Comparison of ENCODE assay signal across 8 cellular contexts in the genomic region with DNA sequence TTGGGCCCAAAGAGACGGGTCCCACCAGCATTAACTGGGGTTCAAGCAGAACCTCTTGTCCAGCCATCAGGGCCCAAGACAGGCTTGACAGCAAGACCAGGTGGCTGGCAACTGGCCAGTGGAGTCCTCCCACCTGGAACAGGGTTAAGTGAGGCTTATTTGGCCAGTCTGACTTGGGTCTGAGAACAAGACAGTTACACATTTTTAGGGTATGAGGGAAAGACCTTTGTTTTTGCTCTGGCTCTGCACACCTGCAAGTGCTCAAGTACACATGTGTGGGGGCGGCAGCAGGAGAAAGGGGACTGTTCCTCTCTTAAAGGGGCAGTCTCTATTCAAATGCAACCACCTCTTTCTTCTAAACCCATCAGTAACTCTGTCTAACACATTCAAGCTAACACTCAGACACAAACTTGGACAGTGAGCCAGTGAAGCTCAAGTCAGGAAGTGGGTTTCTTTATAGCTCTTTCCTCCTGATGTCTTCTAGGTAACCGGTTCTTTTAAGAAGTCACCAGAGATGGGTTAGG.
DNase-seq lines count a peak whose midpoint lies in the region; ATAC-seq and TF ChIP-seq lines count a peak whose summit lies in the region.

No MANE protein-coding gene starts in this region.

- H3K9me3 ChIP-seq in vagina: no peaks in the 10 kb centered on the region

- H3K27ac ChIP-seq in vagina: peak overlapping the region; percentile 77

- H3K27me3 ChIP-seq in vagina: no peaks in the 10 kb centered on the region

- ATAC-seq in GM19455 (IDR thresholded peaks at IDR 0.05; ENCODE audit: unreplicated experiment): peak; percentile 48
- ATAC-seq in HG03439 (IDR thresholded peaks at IDR 0.05; ENCODE audit: unreplicated experiment): peak; percentile 42
- peak; percentile 17 for ATAC-seq in activated naive CD8-positive, alpha-beta T cell treated with anti-CD3 and anti-CD28 coated beads, Interleukin-2, amount 50 U/mL, for 24 hours

- no peak for TF ChIP-seq CTCF in vagina (IDR thresholded peaks at IDR 0.05)

- H3K4me1 ChIP-seq in vagina: peaks cover 90% of the 10 kb centered on the region

- H3K9me3 Mint-ChIP-seq in activated naive CD8-positive, alpha-beta T cell treated with anti-CD3 and anti-CD28 coated beads, Interleukin-2, amount 50 U/mL, for 24 hours: no peaks in the 10 kb centered on the region

- peaks cover 0 to 17% of the 10 kb centered on the region in 2 donors for H3K36me3 ChIP-seq in vagina

- H3K27me3 Mint-ChIP-seq in activated naive CD8-positive, alpha-beta T cell treated with anti-CD3 and anti-CD28 coated beads, Interleukin-2, amount 50 U/mL, for 24 hours: no peaks in the 10 kb centered on the region

- peaks cover 100% of the 10 kb centered on the region for H3K4me1 Mint-ChIP-seq in activated naive CD8-positive, alpha-beta T cell treated with anti-CD3 and anti-CD28 coated beads, Interleukin-2, amount 50 U/mL, for 24 hours

- intact Hi-C loops in vagina (cut with DNase I): no loop called here

- peak overlapping the region; percentile 73 for H3K4me3 Mint-ChIP-seq in activated naive CD8-positive, alpha-beta T cell treated with anti-CD3 and anti-CD28 coated beads, Interleukin-2, amount 50 U/mL, for 24 hours

- peaks cover 84% of the 10 kb centered on the region for H3K36me3 Mint-ChIP-seq in activated naive CD8-positive, alpha-beta T cell treated with anti-CD3 and anti-CD28 coated beads, Interleukin-2, amount 50 U/mL, for 24 hours (ENCODE audit: low read depth)

- H3K27ac Mint-ChIP-seq in activated naive CD8-positive, alpha-beta T cell treated with anti-CD3 and anti-CD28 coated beads, Interleukin-2, amount 50 U/mL, for 24 hours: peak overlapping the region; percentile 93

- DNase-seq in activated naive CD8-positive, alpha-beta T cell treated with anti-CD3 and anti-CD28 coated beads, Interleukin-2, amount 50 U/mL, for 24 hours: no peak
- DNase-seq in vagina (ENCODE audit: extremely low spot score in 2 of 2) (no peak), HuH-7 (ENCODE audit: low spot score) (no peak), iPS-NIHi11 (ENCODE audit: low spot score) (no peak), anterior cingulate cortex (lab: John Stamatoyannopoulos, UW) (no peak)

- peak overlapping the region; percentile 5; the same call in 1 of the 2 replicates for H3K4me3 ChIP-seq in GM08714 (ENCODE audit: low read length)
- no peak overlapping the region for H3K4me3 ChIP-seq in vagina

- no peak for TF ChIP-seq POLR2A in vagina (IDR thresholded peaks at IDR 0.05)
